In the genomic region with DNA sequence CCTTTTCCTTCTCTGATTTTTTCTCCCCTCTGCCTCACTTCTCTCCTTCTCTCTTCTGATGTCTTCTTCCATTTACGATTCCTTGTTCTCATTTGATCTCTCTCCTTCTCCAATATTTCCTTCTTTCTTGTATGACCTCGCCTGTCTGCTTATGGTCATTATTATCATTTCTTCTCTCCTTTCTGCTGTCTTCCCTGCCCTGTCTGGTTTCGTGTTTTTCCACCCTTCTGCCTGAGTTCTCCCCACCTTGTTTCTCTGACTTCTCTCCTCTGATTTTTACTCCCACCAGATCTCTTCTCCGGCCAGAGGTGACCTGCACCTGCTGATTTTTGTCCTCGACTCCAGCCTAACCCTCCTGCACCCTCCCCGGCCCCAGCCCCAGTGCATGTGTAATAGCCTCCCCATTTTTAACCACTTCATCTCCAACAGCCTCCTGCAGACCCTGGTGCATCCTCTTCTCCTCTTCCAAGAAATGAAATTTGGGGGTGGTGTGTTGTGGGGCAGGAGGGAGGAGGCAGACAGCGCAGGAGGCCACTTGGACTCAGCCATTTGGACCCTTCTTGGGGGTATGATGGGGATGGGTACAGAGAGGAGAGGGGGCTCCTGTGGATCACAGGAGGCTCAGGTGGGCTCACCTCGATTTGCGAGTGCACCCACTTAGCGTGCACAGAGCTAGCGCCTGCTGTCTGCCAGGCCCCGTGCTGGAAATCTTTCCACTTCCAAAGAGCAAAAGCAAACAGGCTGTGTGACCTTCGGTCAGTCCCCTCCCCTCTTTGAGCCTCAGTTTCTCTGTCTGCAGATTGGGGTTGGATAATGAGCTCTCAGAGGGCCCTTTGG, we compare ENCODE assay signal across 8 cellular contexts. TPM values are rescaled to one million over a fixed set of nuclear protein-coding genes. Genes with fewer than 3 reads are reported as not detected.
DNase-seq lines count a peak whose midpoint lies in the region; ATAC-seq and TF ChIP-seq lines count a peak whose summit lies in the region.

No MANE protein-coding gene starts in this region.

- no peak for TF ChIP-seq CTCF in choroid plexus epithelial cell (conservative IDR thresholded peaks at IDR 0.05; ENCODE audit: low read depth, low read length)
- no peak for TF ChIP-seq CTCF in upper lobe of right lung (IDR thresholded peaks at IDR 0.05)

- H3K27me3 ChIP-seq in mononuclear cell (ENCODE audit: insufficient read depth, low read length): no peaks in the 10 kb centered on the region
- H3K27me3 ChIP-seq in upper lobe of right lung: no peaks in the 10 kb centered on the region

- H3K36me3 ChIP-seq in upper lobe of right lung: peaks cover 40% of the 10 kb centered on the region

- H3K9me3 Mint-ChIP-seq in activated naive CD4-positive, alpha-beta T cell treated with anti-CD3 and anti-CD28 coated beads, Interleukin-2, amount 10 ng/mL, durations not matched to agents 7 days and 5 days: no peaks in the 10 kb centered on the region
- no peaks in the 10 kb centered on the region for H3K9me3 Mint-ChIP-seq in activated naive CD4-positive, alpha-beta T cell treated with anti-CD3 and anti-CD28 coated beads, Interleukin-2, amount 50 U/mL, for 72 hours

- intact Hi-C loops in upper lobe of right lung (cut with DNase I): no loop called here

- peak; percentile 3 for DNase-seq in activated naive CD4-positive, alpha-beta T cell treated with anti-CD3 and anti-CD28 coated beads, Interleukin-2, amount 10 ng/mL, durations not matched to agents 7 days and 5 days
- DNase-seq in activated naive CD4-positive, alpha-beta T cell treated with anti-CD3 and anti-CD28 coated beads, Interleukin-2, amount 50 U/mL, for 72 hours (ENCODE audit: low spot score in 2 of 2): no peak
- DNase-seq in choroid plexus epithelial cell (ENCODE audit: low read depth) (no peak), upper lobe of right lung (peak; percentile 39), NCI-H187 (lab: John Stamatoyannopoulos, UW) (no peak)
- no peak for DNase-seq in central memory CD4-positive, alpha-beta T cell
- DNase-seq in activated CD4-positive, CD25-positive, alpha-beta regulatory T cell (lab: John Stamatoyannopoulos, UW): no peak

- ATAC-seq in activated naive CD4-positive, alpha-beta T cell treated with anti-CD3 and anti-CD28 coated beads, Interleukin-2, amount 50 U/mL, for 72 hours: no peak
- ATAC-seq in upper lobe of right lung: no peak

- H3K4me3 ChIP-seq in choroid plexus epithelial cell (ENCODE audit: low read depth, low read length) (peak overlapping the region; percentile 58), mononuclear cell (ENCODE audit: low read length) (peak overlapping the region; percentile 33), upper lobe of right lung (peak overlapping the region; percentile 65)

- no peaks in the 10 kb centered on the region for H3K36me3 Mint-ChIP-seq in activated naive CD4-positive, alpha-beta T cell treated with anti-CD3 and anti-CD28 coated beads, Interleukin-2, amount 10 ng/mL, durations not matched to agents 7 days and 5 days
- no peaks in the 10 kb centered on the region for H3K36me3 Mint-ChIP-seq in activated naive CD4-positive, alpha-beta T cell treated with anti-CD3 and anti-CD28 coated beads, Interleukin-2, amount 50 U/mL, for 72 hours

- H3K4me1 ChIP-seq in mononuclear cell (ENCODE audit: insufficient read depth, low read length) (peaks cover 42% of the 10 kb centered on the region), upper lobe of right lung (peaks cover 72% of the 10 kb centered on the region)

- CTCF ChIA-PET in activated naive CD4-positive, alpha-beta T cell treated with anti-CD3 and anti-CD28 coated beads, Interleukin-2, amount 10 ng/mL, durations not matched to agents 7 days and 5 days (lab: Charles Lee): interaction anchor here (1.3 to 1.6 kb wide), 2 partner anchors 20 to 87 kb away, joined by 3 to 4 read pairs; no protein-coding TSS in a partner anchor

- H3K27ac ChIP-seq in upper lobe of right lung: peak overlapping the region; percentile 79

- H3K27me3 Mint-ChIP-seq in activated naive CD4-positive, alpha-beta T cell treated with anti-CD3 and anti-CD28 coated beads, Interleukin-2, amount 10 ng/mL, durations not matched to agents 7 days and 5 days: peaks cover 43% of the 10 kb centered on the region

- H3K4me3 Mint-ChIP-seq in activated naive CD4-positive, alpha-beta T cell treated with anti-CD3 and anti-CD28 coated beads, Interleukin-2, amount 10 ng/mL, durations not matched to agents 7 days and 5 days: peak overlapping the region; percentile 63

- no peaks in the 10 kb centered on the region for H3K9me3 ChIP-seq in mononuclear cell (ENCODE audit: low read depth, low read length)
- no peaks in the 10 kb centered on the region for H3K9me3 ChIP-seq in upper lobe of right lung

- peaks cover 16% of the 10 kb centered on the region for H3K4me1 Mint-ChIP-seq in activated naive CD4-positive, alpha-beta T cell treated with anti-CD3 and anti-CD28 coated beads, Interleukin-2, amount 10 ng/mL, durations not matched to agents 7 days and 5 days

- H3K27ac Mint-ChIP-seq in activated naive CD4-positive, alpha-beta T cell treated with anti-CD3 and anti-CD28 coated beads, Interleukin-2, amount 10 ng/mL, durations not matched to agents 7 days and 5 days: no peak overlapping the region
- no peak overlapping the region for H3K27ac Mint-ChIP-seq in activated naive CD4-positive, alpha-beta T cell treated with anti-CD3 and anti-CD28 coated beads, Interleukin-2, amount 50 U/mL, for 72 hours

RNA-seq across cellular contexts. Expression of a gene that starts 32.5 kb away (rescaled TPM):
- total RNA-seq in activated naive CD4-positive, alpha-beta T cell treated with anti-CD3 and anti-CD28 coated beads, Interleukin-2, amount 50 U/mL, for 72 hours: 1 to 10 TPM; 3.5 to 5.8 TPM
- 72.2 TPM for total RNA-seq in mononuclear cell
- 464 TPM for total RNA-seq in upper lobe of right lung

Comparison
In these comparisons a context has a peak if more than half of its experiments do, and no peak if none do; other contexts are left out.
1. DNase-seq: peak in activated naive CD4-positive, alpha-beta T cell treated with anti-CD3 and anti-CD28 coated beads, Interleukin-2, amount 10 ng/mL, durations not matched to agents 7 days and 5 days (single experiment) and upper lobe of right lung (single experiment); none in activated naive CD4-positive, alpha-beta T cell treated with anti-CD3 and anti-CD28 coated beads, Interleukin-2, amount 50 U/mL, for 72 hours (0 of 2), choroid plexus epithelial cell (single experiment), central memory CD4-positive, alpha-beta T cell (single experiment), activated CD4-positive, CD25-positive, alpha-beta regulatory T cell (0 of 4) and NCI-H187 (0 of 2).
2. RNA of a gene that starts 32.5 kb away (total RNA-seq): 464 TPM in upper lobe of right lung (single experiment) and 72.2 TPM in mononuclear cell (single experiment); 3.5 to 5.8 TPM in activated naive CD4-positive, alpha-beta T cell treated with anti-CD3 and anti-CD28 coated beads, Interleukin-2, amount 50 U/mL, for 72 hours; every median in the first group is over 10 times any median in the second.
3. Peak in every context shown above with its lines, with median percentiles within 50 percentile points of each other: H3K4me3 ChIP-seq.